Comparison of ENCODE assay signal across 16 cellular contexts in the genomic region with DNA sequence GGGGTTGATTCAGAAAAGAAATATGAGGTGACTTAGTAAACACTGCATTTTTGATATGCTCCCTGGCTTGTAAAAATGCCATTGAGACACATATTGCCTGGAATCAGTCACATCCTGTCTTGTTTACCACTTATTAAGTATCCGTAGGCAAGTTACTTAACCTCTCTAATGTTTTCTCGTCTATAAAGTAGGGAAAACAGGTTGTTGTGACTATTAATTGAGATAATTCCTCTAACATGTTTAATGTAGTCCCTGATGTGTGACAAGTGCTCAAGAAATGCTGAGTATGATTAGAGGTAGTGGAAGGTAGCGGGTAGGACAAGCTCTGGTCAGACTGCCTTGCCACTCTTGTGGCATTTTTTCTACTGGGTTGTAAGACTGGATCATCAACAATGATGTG. TPM values are rescaled to one million over a fixed set of nuclear protein-coding genes. Genes with fewer than 3 reads are reported as not detected.
DNase-seq lines count a peak whose midpoint lies in the region; FAIRE-seq and TF ChIP-seq lines count a peak whose summit lies in the region.
"Had no signal": no experiment of that assay in that cellular context is flagged by ENCODE, and none has a peak within 500 bp of the region (broad histone marks: within the 10 kb centered on the region; RNA-seq: fewer than 3 reads in every experiment).

No MANE protein-coding gene starts in this region.

- H4K20me1 ChIP-seq in GM23248 (ENCODE audit: insufficient read depth): no peaks in the 10 kb centered on the region

- TF ChIP-seq CTCF in fibroblast of villous mesenchyme (IDR thresholded peaks at IDR 0.05; ENCODE audit: insufficient read depth, low read depth, low read length): no peak
- no peak for TF ChIP-seq CTCF in BE2C (IDR thresholded peaks at IDR 0.05; ENCODE audit: low read depth, low read length)

- no peaks in the 10 kb centered on the region for H3K79me2 ChIP-seq in GM23248 (ENCODE audit: insufficient read depth)

- FAIRE-seq in urothelium cell line (lab: Jason Lieb, UNC): peak; percentile 20
- FAIRE-seq: TTC549 had no signal

- H3K27ac ChIP-seq in GM23248: peak overlapping the region; percentile 74; the same call in 1 of the 2 replicates
- H3K27ac ChIP-seq: lower lobe of right lung, SK-N-MC, thoracic aorta had no signal

- peak overlapping the region; percentile 44 for H3K4me2 ChIP-seq in GM23248 (ENCODE audit: unreplicated experiment)

- H3K9me3 ChIP-seq in GM23248 (ENCODE audit: low read depth) (no peaks in the 10 kb centered on the region), BE2C (no peaks in the 10 kb centered on the region)
- H3K9me3 ChIP-seq: lower lobe of right lung, thoracic aorta had no signal

- WGBS in GM23248 (ENCODE audit: low coverage in 1 of 2, low lambda C conversion rate in 2 of 2, missing lambda C conversion rate in 2 of 2), 2 experiments: 37 to 39% methylated on average over 3 of the region's 3 CpGs

- no peaks in the 10 kb centered on the region for H3K9me2 ChIP-seq in GM23248 (ENCODE audit: insufficient read depth)

- 0 out of 2 replicates have a peak overlapping the region, but pooled peaks have one; percentile 32 for H2AFZ ChIP-seq in GM23248

- H3K36me3 ChIP-seq in GM23248 (ENCODE audit: low read depth) (no peaks in the 10 kb centered on the region), BE2C (no peaks in the 10 kb centered on the region)
- H3K36me3 ChIP-seq: lower lobe of right lung, thoracic aorta had no signal

- H3K27me3 ChIP-seq in GM23248 (replicated peaks; ENCODE audit: insufficient read depth): no peaks in the 10 kb centered on the region; the same call in 1 of the 2 replicates
- H3K27me3 ChIP-seq in BE2C: no peaks in the 10 kb centered on the region; the same call in 1 of the 2 replicates

- H3K4me1 ChIP-seq in GM23248 (ENCODE audit: insufficient read depth): peaks cover 20% of the 10 kb centered on the region
- no peaks in the 10 kb centered on the region for H3K4me1 ChIP-seq in BE2C
- H3K4me1 ChIP-seq: lower lobe of right lung had no signal

- peak; percentile 57 for DNase-seq in GM23248
- peak; percentile 4 for DNase-seq in RPMI7951 (ENCODE audit: low read depth)
- DNase-seq in fibroblast of villous mesenchyme (ENCODE audit: low read depth): peak; percentile 78
- DNase-seq in urothelium cell line (ENCODE audit: low spot score): no peak
- DNase-seq in dedifferentiated amniotic fluid mesenchymal stem cell (ENCODE audit: extremely low spot score): no peak
- no peak for DNase-seq in NCI-H128 (lab: John Stamatoyannopoulos, UW; ENCODE audit: unreplicated experiment)
- no peak for DNase-seq in BE2C
- DNase-seq: activated CD4-positive, alpha-beta memory T cell treated with anti-CD3 and anti-CD28 coated beads for 36 hours; activated T-cell treated with anti-CD3 and anti-CD28 coated beads, Interleukin-2, amount 50 U/mL, for 24 hours; CD4-positive, alpha-beta T cell; lower lobe of right lung; naive thymus-derived CD8-positive, alpha-beta T cell; NCI-H187 had no signal

- no peak overlapping the region for H3K4me3 ChIP-seq in GM23248
- H3K4me3 ChIP-seq in fibroblast of villous mesenchyme (ENCODE audit: low read depth, low read length): no peak overlapping the region
- no peak overlapping the region for H3K4me3 ChIP-seq in BE2C (ENCODE audit: low read depth, low read length)
- H3K4me3 ChIP-seq: lower lobe of right lung, SK-N-MC, thoracic aorta had no signal

- in situ Hi-C loops in GM23248 (cut with MboI): no loop called here

- H3K9ac ChIP-seq in GM23248: no peak overlapping the region

- H3F3A ChIP-seq in GM23248 (ENCODE audit: insufficient read depth): peaks cover 32% of the 10 kb centered on the region

RNA-seq across cellular contexts. Expression of a gene that starts 54.1 kb away (rescaled TPM):
- 19.1 and 34.3 TPM in 2 replicates for total RNA-seq in GM23248 (2014; rRNA removed; shearing (Covaris generic))
- polyA plus RNA-seq in GM23248 (2016; fragmentation: Nextera tagmentation; extraction: Ambion mirVana): 11.5 and 15.7 TPM in 2 replicates
- total RNA-seq in RPMI7951 (2014; rRNA removed; shearing (Covaris generic)): 9.5 and 12.1 TPM in 2 replicates
- total RNA-seq in fibroblast of villous mesenchyme: 108 and 126 TPM in 2 replicates
- 2.0 TPM for polyA plus RNA-seq in BE2C (2012; ENCODE audit: insufficient read depth, insufficient read length, low read depth)

Comparison
In these comparisons a context has a peak if more than half of its experiments do, and no peak if none do; other contexts are left out.
1. DNase-seq: peak in GM23248 (single experiment), RPMI7951 (single experiment) and fibroblast of villous mesenchyme (single experiment); none in urothelium cell line (single experiment), dedifferentiated amniotic fluid mesenchymal stem cell (single experiment), NCI-H128 (single experiment) and BE2C (single experiment).